In genomic region chr12:31035226-31035625, GRCh38 we compare ENCODE assay signal across 15 cellular contexts. TPM values are rescaled to one million over a fixed set of nuclear protein-coding genes. Genes with fewer than 3 reads are reported as not detected.
DNase-seq lines count a peak whose midpoint lies in the region; TF ChIP-seq lines count a peak whose summit lies in the region.
"Had no signal": no experiment of that assay in that cellular context is flagged by ENCODE, and none has a peak within 500 bp of the region (broad histone marks: within the 10 kb centered on the region; RNA-seq: fewer than 3 reads in every experiment).

No MANE protein-coding gene starts in this region.

- no peak overlapping the region for H3K27ac ChIP-seq in esophagus muscularis mucosa (replicated peaks in 1 of 4)
- H3K27ac ChIP-seq: BLaER1 had no signal

- no peaks in the 10 kb centered on the region for H3K27me3 ChIP-seq in esophagus muscularis mucosa
- H3K27me3 ChIP-seq: BLaER1 had no signal

- H3K4me1 ChIP-seq in esophagus muscularis mucosa: peaks cover 0 to 10% (median 0%) of the 10 kb centered on the region in 4 donors

- no peaks in the 10 kb centered on the region for H3K4me1 Mint-ChIP-seq in progenitor cell of endocrine pancreas (ENCODE audit: low read depth)
- H3K4me1 Mint-ChIP-seq: CD8-positive, alpha-beta memory T cell had no signal

- no peak for TF ChIP-seq POLR2A in esophagus muscularis mucosa (IDR thresholded peaks at IDR 0.05; ENCODE audit: low read depth)

- TF ChIP-seq CTCF in esophagus muscularis mucosa (IDR thresholded peaks at IDR 0.05): no peak
- no peak for TF ChIP-seq CTCF in progenitor cell of endocrine pancreas (IDR thresholded peaks at IDR 0.05; ENCODE audit: unreplicated experiment)

- H3K36me3 ChIP-seq in esophagus muscularis mucosa: no peaks in the 10 kb centered on the region
- H3K36me3 ChIP-seq: BLaER1 had no signal

- no peak overlapping the region for H3K4me3 ChIP-seq in esophagus muscularis mucosa
- H3K4me3 ChIP-seq: BLaER1 had no signal

- H3K4me3 Mint-ChIP-seq in progenitor cell of endocrine pancreas (ENCODE audit: low read depth): no peak overlapping the region
- H3K4me3 Mint-ChIP-seq: CD8-positive, alpha-beta memory T cell had no signal

- DNase-seq in GM03348 (ENCODE audit: low spot score) (peak; percentile 33), LoVo (ENCODE audit: low spot score) (peak; percentile 61), esophagus muscularis mucosa (ENCODE audit: extremely low spot score) (peak; percentile 79), progenitor cell of endocrine pancreas (ENCODE audit: low spot score, unreplicated experiment) (peak; percentile 2), NCI-H748 treated with DMSO at 0.1 percent for 48 hours (lab: John Stamatoyannopoulos, UW) (no peak), cerebellar cortex (ENCODE audit: low spot score) (no peak), activated T-cell treated with anti-CD3 and anti-CD28 coated beads for 4 hours (no peak)
- DNase-seq: CD8-positive, alpha-beta memory T cell; H7; IMR-90; Karpas-422; NCI-H1417; NCI-H1930; NCI-H82 had no signal

- 62% methylated on average over 4 of the region's 4 CpGs for WGBS in esophagus muscularis mucosa

- H3K9me3 Mint-ChIP-seq in progenitor cell of endocrine pancreas (ENCODE audit: low read depth): no peaks in the 10 kb centered on the region
- H3K9me3 Mint-ChIP-seq: CD8-positive, alpha-beta memory T cell had no signal

- H3K9me3 ChIP-seq in esophagus muscularis mucosa: no peaks in the 10 kb centered on the region
- H3K9me3 ChIP-seq: BLaER1 had no signal

- no peak for TF ChIP-seq EP300 in esophagus muscularis mucosa (IDR thresholded peaks at IDR 0.05)

- H3K36me3 Mint-ChIP-seq in progenitor cell of endocrine pancreas (ENCODE audit: insufficient read depth): no peaks in the 10 kb centered on the region
- H3K36me3 Mint-ChIP-seq: CD8-positive, alpha-beta memory T cell had no signal

- H3K27me3 Mint-ChIP-seq in progenitor cell of endocrine pancreas: peaks cover 38% of the 10 kb centered on the region

- intact Hi-C loops in esophagus muscularis mucosa (cut with DNase I): no loop called here

- no peak overlapping the region for H3K27ac Mint-ChIP-seq in progenitor cell of endocrine pancreas
- H3K27ac Mint-ChIP-seq: CD8-positive, alpha-beta memory T cell had no signal

RNA-seq across cellular contexts. Expression of gene DDX11, which starts 38.4 kb away (rescaled TPM):
- total RNA-seq in esophagus muscularis mucosa (10 to 100 TPM in 3 of 4 donors, 1 to 10 TPM in 1; 5.9 to 18.7 (median 12.7) TPM), progenitor cell of endocrine pancreas (238 and 247 TPM in 2 replicates)

Comparison
In these comparisons a context has a peak if more than half of its experiments do, and no peak if none do; other contexts are left out.
1. DNase-seq: peak in GM03348 (single experiment), LoVo (single experiment), esophagus muscularis mucosa (single experiment) and progenitor cell of endocrine pancreas (single experiment); none in NCI-H748 treated with DMSO at 0.1 percent for 48 hours (single experiment), cerebellar cortex (single experiment) and activated T-cell treated with anti-CD3 and anti-CD28 coated beads for 4 hours (single experiment).
2. RNA of gene DDX11, which starts 38.4 kb away (total RNA-seq): 238 to 247 TPM in progenitor cell of endocrine pancreas; 5.9 to 18.7 TPM in esophagus muscularis mucosa; every median in the first group is over 10 times any median in the second.